Comparison of ENCODE assay signal across 10 cellular contexts in genomic region chr9:18437315-18438200, GRCh38. TPM values are rescaled to one million over a fixed set of nuclear protein-coding genes. Genes with fewer than 3 reads are reported as not detected.
DNase-seq lines count a peak whose midpoint lies in the region; ATAC-seq, FAIRE-seq and TF ChIP-seq lines count a peak whose summit lies in the region.
"Had no signal": no experiment of that assay in that cellular context is flagged by ENCODE, and none has a peak within 500 bp of the region (broad histone marks: within the 10 kb centered on the region; RNA-seq: fewer than 3 reads in every experiment).

No MANE protein-coding gene starts in this region.

- no peaks in the 10 kb centered on the region for H3K9me3 ChIP-seq in SK-N-SH
- no peaks in the 10 kb centered on the region for H3K9me3 ChIP-seq in pancreas

- TF ChIP-seq RAD21 in SK-N-SH (IDR thresholded peaks at IDR 0.05; ENCODE audit: low read length): peak; percentile 14; the same call in 1 of the 2 replicates

- H3K27me3 ChIP-seq in SK-N-SH (ENCODE audit: insufficient read depth): no peaks in the 10 kb centered on the region
- H3K27me3 ChIP-seq in pancreas: no peaks in the 10 kb centered on the region

- H3K4me3 Mint-ChIP-seq in glutamatergic neuron (ENCODE audit: unreplicated experiment): peak overlapping the region; percentile 35
- no peak overlapping the region for H3K4me3 Mint-ChIP-seq in stimulated activated memory B cell treated with anti-CD40 and anti-IgM and Interleukin-4, amounts not matched to agents 10 μg/mL and 1 μg/mL and 100 μg/mL, for 72 hours
- no peak overlapping the region for H3K4me3 Mint-ChIP-seq in activated CD8-positive, alpha-beta T cell treated with anti-CD3 and anti-CD28 coated beads, Interleukin-2, amount 10 ng/mL, durations not matched to agents 7 days and 5 days
- H3K4me3 Mint-ChIP-seq: activated naive CD8-positive, alpha-beta T cell treated with anti-CD3 and anti-CD28 coated beads, Interleukin-2, amount 10 ng/mL, durations not matched to agents 7 days and 5 days had no signal

- peak overlapping the region; percentile 83 to 88 for H3K27ac ChIP-seq in SK-N-SH (ENCODE audit: low read depth in 2 of 2, low read length in 1 of 2)
- peak overlapping the region in 2 of 4 donors; percentile 14 to 39 for H3K27ac ChIP-seq in pancreas

- peaks cover 2% of the 10 kb centered on the region for H3K9me3 Mint-ChIP-seq in glutamatergic neuron (ENCODE audit: unreplicated experiment)
- no peaks in the 10 kb centered on the region for H3K9me3 Mint-ChIP-seq in stimulated activated memory B cell treated with anti-CD40 and anti-IgM and Interleukin-4, amounts not matched to agents 10 μg/mL and 1 μg/mL and 100 μg/mL, for 72 hours
- no peaks in the 10 kb centered on the region for H3K9me3 Mint-ChIP-seq in activated CD8-positive, alpha-beta T cell treated with anti-CD3 and anti-CD28 coated beads, Interleukin-2, amount 10 ng/mL, durations not matched to agents 7 days and 5 days (ENCODE audit: insufficient read depth)
- H3K9me3 Mint-ChIP-seq: activated naive CD8-positive, alpha-beta T cell treated with anti-CD3 and anti-CD28 coated beads, Interleukin-2, amount 10 ng/mL, durations not matched to agents 7 days and 5 days had no signal

- no peak overlapping the region for H3K27ac Mint-ChIP-seq in glutamatergic neuron (ENCODE audit: unreplicated experiment)
- H3K27ac Mint-ChIP-seq in stimulated activated memory B cell treated with anti-CD40 and anti-IgM and Interleukin-4, amounts not matched to agents 10 μg/mL and 1 μg/mL and 100 μg/mL, for 72 hours: no peak overlapping the region
- H3K27ac Mint-ChIP-seq in activated CD8-positive, alpha-beta T cell treated with anti-CD3 and anti-CD28 coated beads, Interleukin-2, amount 10 ng/mL, durations not matched to agents 7 days and 5 days: no peak overlapping the region
- H3K27ac Mint-ChIP-seq: activated naive CD8-positive, alpha-beta T cell treated with anti-CD3 and anti-CD28 coated beads, Interleukin-2, amount 10 ng/mL, durations not matched to agents 7 days and 5 days had no signal

- H3K4me3 ChIP-seq in SK-N-SH (ENCODE audit: low read depth in 2 of 2, low read length in 1 of 2) (peak overlapping the region; percentile 21 to 58), pancreas (peak overlapping the region in 2 of 4 donors; percentile 11 to 31)

- peaks cover 3% of the 10 kb centered on the region for H3K4me1 Mint-ChIP-seq in glutamatergic neuron (ENCODE audit: low read depth, unreplicated experiment)
- H3K4me1 Mint-ChIP-seq in stimulated activated memory B cell treated with anti-CD40 and anti-IgM and Interleukin-4, amounts not matched to agents 10 μg/mL and 1 μg/mL and 100 μg/mL, for 72 hours: no peaks in the 10 kb centered on the region
- H3K4me1 Mint-ChIP-seq in activated CD8-positive, alpha-beta T cell treated with anti-CD3 and anti-CD28 coated beads, Interleukin-2, amount 10 ng/mL, durations not matched to agents 7 days and 5 days (ENCODE audit: low read depth): no peaks in the 10 kb centered on the region

- intact Hi-C loops in pancreas (cut with DNase I): loop anchor here in 1 of 3 donors (10.0 kb wide), 1 partner anchor 183 kb away; no protein-coding TSS in a partner anchor

- no peaks in the 10 kb centered on the region for H4K20me1 ChIP-seq in SK-N-SH (ENCODE audit: insufficient read depth)

- no peak for FAIRE-seq in pancreas (lab: Jason Lieb, UNC)

- H3K9me2 ChIP-seq in SK-N-SH: no peaks in the 10 kb centered on the region

- H3K36me3 ChIP-seq in SK-N-SH (replicated peaks in 1 of 2; ENCODE audit: control insufficient read depth in 1 of 2, insufficient read depth in 2 of 2, low read length in 1 of 2) (no peaks in the 10 kb centered on the region), pancreas (no peaks in the 10 kb centered on the region)

- POLR2A ChIA-PET in SK-N-SH (lab: Yijun Ruan, JAX): interaction anchor here (0.7 to 1.5 kb wide), 2 partner anchors 9 to 453 kb away, joined by 3 read pairs; no protein-coding TSS in a partner anchor
- POLR2A ChIA-PET in activated CD8-positive, alpha-beta T cell treated with anti-CD3 and anti-CD28 coated beads, Interleukin-2, amount 10 ng/mL, durations not matched to agents 7 days and 5 days (lab: Charles Lee): no interaction called here

- TF ChIP-seq EP300 in SK-N-SH (IDR thresholded peaks at IDR 0.05; ENCODE audit: borderline replicate concordance in 1 of 2, low read depth in 1 of 2, low read length in 1 of 2): peak in 1 of 2 experiments; percentile 63; a peak in 3 of 4 replicates

- WGBS in SK-N-SH (ENCODE audit: low lambda C conversion rate): 16% methylated on average over 4 of the region's 9 CpGs
- WGBS in pancreas, 2 donors: 4 to 7% methylated on average over 9 of the region's 9 CpGs

- ATAC-seq in pancreas: peak; percentile 57 to 74 (median 66)
- no peak for ATAC-seq in HG02571 (IDR thresholded peaks at IDR 0.05; ENCODE audit: unreplicated experiment)
- ATAC-seq in stimulated activated memory B cell treated with anti-CD40 and anti-IgM and Interleukin-4, amounts not matched to agents 10 μg/mL and 1 μg/mL and 100 μg/mL, for 72 hours: no peak
- ATAC-seq in activated CD8-positive, alpha-beta T cell treated with anti-CD3 and anti-CD28 coated beads, Interleukin-2, amount 10 ng/mL, durations not matched to agents 7 days and 5 days: no peak

- CTCF ChIA-PET in SK-N-SH (lab: Yijun Ruan, JAX): interaction anchor here (0.6 to 3.9 kb wide), 36 partner anchors 9 to 611 kb away, joined by 3 to 27 read pairs (median 4); partner anchors contain the start of gene RRAGA
- CTCF ChIA-PET in activated CD8-positive, alpha-beta T cell treated with anti-CD3 and anti-CD28 coated beads, Interleukin-2, amount 10 ng/mL, durations not matched to agents 7 days and 5 days (lab: Charles Lee): no interaction called here

- TF ChIP-seq CTCF in SK-N-SH (IDR thresholded peaks at IDR 0.05) (no peak), glutamatergic neuron (IDR thresholded peaks at IDR 0.05; ENCODE audit: partially characterized antibody, unreplicated experiment) (no peak), pancreas (IDR thresholded peaks at IDR 0.05) (no peak)

- peaks cover 15 to 23% of the 10 kb centered on the region in 2 experiments for H3K4me1 ChIP-seq in SK-N-SH (ENCODE audit: control insufficient read depth in 1 of 2, insufficient read depth in 2 of 2, low read depth in 1 of 2, low read length in 1 of 2)
- peaks cover 0 to 4% (median 3%) of the 10 kb centered on the region in 3 donors for H3K4me1 ChIP-seq in pancreas

- peak overlapping the region; percentile 79 for H3K4me2 ChIP-seq in SK-N-SH

- H2AFZ ChIP-seq in SK-N-SH (ENCODE audit: low read depth): peak overlapping the region; percentile 90

- H3F3A ChIP-seq in SK-N-SH (replicated peaks; ENCODE audit: insufficient read depth): peaks cover 36% of the 10 kb centered on the region

- no peaks in the 10 kb centered on the region for H3K36me3 Mint-ChIP-seq in glutamatergic neuron (ENCODE audit: unreplicated experiment)
- no peaks in the 10 kb centered on the region for H3K36me3 Mint-ChIP-seq in stimulated activated memory B cell treated with anti-CD40 and anti-IgM and Interleukin-4, amounts not matched to agents 10 μg/mL and 1 μg/mL and 100 μg/mL, for 72 hours
- H3K36me3 Mint-ChIP-seq in activated CD8-positive, alpha-beta T cell treated with anti-CD3 and anti-CD28 coated beads, Interleukin-2, amount 10 ng/mL, durations not matched to agents 7 days and 5 days (ENCODE audit: low read depth): no peaks in the 10 kb centered on the region
- H3K36me3 Mint-ChIP-seq: activated naive CD8-positive, alpha-beta T cell treated with anti-CD3 and anti-CD28 coated beads, Interleukin-2, amount 10 ng/mL, durations not matched to agents 7 days and 5 days had no signal

- H3K27me3 Mint-ChIP-seq in glutamatergic neuron (ENCODE audit: unreplicated experiment): peaks cover 5% of the 10 kb centered on the region
- peaks cover 20% of the 10 kb centered on the region for H3K27me3 Mint-ChIP-seq in stimulated activated memory B cell treated with anti-CD40 and anti-IgM and Interleukin-4, amounts not matched to agents 10 μg/mL and 1 μg/mL and 100 μg/mL, for 72 hours
- peaks cover 20% of the 10 kb centered on the region for H3K27me3 Mint-ChIP-seq in activated CD8-positive, alpha-beta T cell treated with anti-CD3 and anti-CD28 coated beads, Interleukin-2, amount 10 ng/mL, durations not matched to agents 7 days and 5 days (ENCODE audit: low read depth)

- DNase-seq in Daoy (ENCODE audit: low read depth) (peak; percentile 42), SK-N-SH (peak; percentile 53), glutamatergic neuron (no peak), pancreas (peak in 4 of 6 donors; percentile 19 to 35 (median 29)), NCI-H1048 (lab: John Stamatoyannopoulos, UW) (no peak)
- DNase-seq in activated CD8-positive, alpha-beta T cell treated with anti-CD3 and anti-CD28 coated beads, Interleukin-2, amount 10 ng/mL, durations not matched to agents 7 days and 5 days: no peak
- DNase-seq: activated naive CD8-positive, alpha-beta T cell treated with anti-CD3 and anti-CD28 coated beads, Interleukin-2, amount 10 ng/mL, durations not matched to agents 7 days and 5 days had no signal

- H3K79me2 ChIP-seq in SK-N-SH (ENCODE audit: insufficient read depth): no peaks in the 10 kb centered on the region

- H3K9ac ChIP-seq in SK-N-SH: peak overlapping the region; percentile 72; the same call in 1 of the 2 replicates

TF ChIP-seq in SK-N-SH, 30 proteins besides CTCF, POLR2A, EP300 and RAD21 (continues in another document):
- TF ChIP-seq FOXM1 (IDR thresholded peaks at IDR 0.05; ENCODE audit: low read depth): no peak
- no peak for TF ChIP-seq MEF2A (IDR thresholded peaks at IDR 0.05; ENCODE audit: borderline replicate concordance, low read depth)

RNA-seq across cellular contexts. Expression of gene ADAMTSL1, which starts 36.4 kb away (rescaled TPM):
- 12.7 and 16.6 TPM in 2 replicates for total RNA-seq in Daoy (2014; rRNA removed; shearing (Covaris generic))
- polyA plus RNA-seq in SK-N-SH (2012; rRNA removed) (114 and 163 TPM in 2 replicates), pancreas (under 1 TPM; 0.61 to 0.73 TPM)
- 59.3 and 94.0 TPM in 2 replicates for polyA plus RNA-seq in SK-N-SH (2012; cell fraction: cytosol; rRNA removed)
- polyA plus RNA-seq in SK-N-SH (2012; cell fraction: nucleus; rRNA removed): 215 and 304 TPM in 2 replicates
- total RNA-seq in glutamatergic neuron (ENCODE audit: unreplicated experiment) (0.91 TPM), pancreas (1 to 10 TPM in 3 of 6 donors, under 1 TPM in 3; 0.24 to 2.1 (median 0.74) TPM)
- not detected for total RNA-seq in activated CD8-positive, alpha-beta T cell treated with anti-CD3 and anti-CD28 coated beads, Interleukin-2, amount 10 ng/mL, durations not matched to agents 7 days and 5 days
- total RNA-seq: activated naive CD8-positive, alpha-beta T cell treated with anti-CD3 and anti-CD28 coated beads, Interleukin-2, amount 10 ng/mL, durations not matched to agents 7 days and 5 days; SK-MEL-5 had no signal

Comparison
In these comparisons a context has a peak if more than half of its experiments do, and no peak if none do; other contexts are left out.
1. DNase-seq: peak in Daoy (single experiment), SK-N-SH (single experiment) and pancreas (4 of 6); none in glutamatergic neuron (single experiment), activated CD8-positive, alpha-beta T cell treated with anti-CD3 and anti-CD28 coated beads, Interleukin-2, amount 10 ng/mL, durations not matched to agents 7 days and 5 days (single experiment) and NCI-H1048 (single experiment).
2. ATAC-seq: peak in pancreas (4 of 4); none in HG02571 (single experiment), stimulated activated memory B cell treated with anti-CD40 and anti-IgM and Interleukin-4, amounts not matched to agents 10 μg/mL and 1 μg/mL and 100 μg/mL, for 72 hours (single experiment) and activated CD8-positive, alpha-beta T cell treated with anti-CD3 and anti-CD28 coated beads, Interleukin-2, amount 10 ng/mL, durations not matched to agents 7 days and 5 days (single experiment).